In the genomic region with DNA sequence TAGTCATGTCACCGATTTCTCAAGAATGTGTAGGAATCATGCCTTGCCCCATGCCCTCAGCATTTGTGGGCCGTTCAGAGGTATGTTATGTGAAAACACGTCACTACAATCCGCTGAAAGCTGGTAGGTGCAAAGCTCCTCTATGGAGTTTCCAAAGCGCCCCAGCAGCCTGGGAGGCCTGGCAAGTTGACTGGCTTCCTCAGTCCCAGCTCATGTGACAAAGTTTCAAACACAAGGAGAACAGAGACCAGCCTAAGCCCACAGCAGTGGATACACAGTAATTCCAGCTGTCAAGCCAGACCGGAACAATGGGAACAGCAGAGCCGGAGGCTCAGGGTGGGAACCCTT, we compare ENCODE assay signal across 22 cellular contexts. TPM values are rescaled to one million over a fixed set of nuclear protein-coding genes. Genes with fewer than 3 reads are reported as not detected.
DNase-seq lines count a peak whose midpoint lies in the region; ATAC-seq, FAIRE-seq and TF ChIP-seq lines count a peak whose summit lies in the region.
"Had no signal": no experiment of that assay in that cellular context is flagged by ENCODE, and none has a peak within 500 bp of the region (broad histone marks: within the 10 kb centered on the region; RNA-seq: fewer than 3 reads in every experiment).

No MANE protein-coding gene starts in this region.

- H3K4me3 Mint-ChIP-seq in activated CD4-positive, alpha-beta T cell treated with anti-CD3 and anti-CD28 coated beads, Interleukin-2, amount 10 ng/mL, durations not matched to agents 24 days and 14 days = no peak overlapping the region

- 52% methylated on average over 7 of the region's 7 CpGs for WGBS in HepG2 (ENCODE audit: low lambda C conversion rate)
- 86 to 94% (median 90%) methylated on average over 7 of the region's 7 CpGs for WGBS in stomach, 5 donors
- WGBS in smooth muscle cell (ENCODE audit: low lambda C conversion rate) = 84% methylated on average over 7 of the region's 7 CpGs

- CTCF ChIA-PET in HepG2 (lab: Yijun Ruan, JAX; ENCODE audit: low intra/inter-chr PET ratio, low total read pairs) = no interaction called here

- H3K27me3 Mint-ChIP-seq in activated CD4-positive, alpha-beta T cell treated with anti-CD3 and anti-CD28 coated beads, Interleukin-2, amount 10 ng/mL, durations not matched to agents 24 days and 14 days = peaks cover 10% of the 10 kb centered on the region

- no peak overlapping the region for H3K9ac ChIP-seq in HepG2 (ENCODE audit: insufficient read depth, low read depth, low read length)
- no peak overlapping the region for H3K9ac ChIP-seq in smooth muscle cell (ENCODE audit: low read depth)

- DNase-seq in activated CD4-positive, alpha-beta T cell treated with anti-CD3 and anti-CD28 coated beads, Interleukin-2, amount 10 ng/mL, durations not matched to agents 24 days and 14 days = peak; percentile 44
- no peak for DNase-seq in activated CD4-positive, alpha-beta T cell treated with anti-CD3 and anti-CD28 coated beads, Interleukin-2, amount 50 U/mL, for 4 hours
- no peak for DNase-seq in HepG2 (ENCODE audit: low spot score)
- DNase-seq in osteoblast (ENCODE audit: insufficient read length, low spot score, missing footprints) = peak; percentile 13
- peak; percentile 14 for DNase-seq in stomach
- no peak for DNase-seq in T-helper 1 cell
- no peak for DNase-seq in smooth muscle cell (lab: John Stamatoyannopoulos, UW; ENCODE audit: unreplicated experiment)
- no peak for DNase-seq in cardiac septum (ENCODE audit: low spot score)
- DNase-seq: AML-193; DMS79; Karpas-422; NCI-H1417 treated with DMSO at 0.1 percent for 48 hours; NCI-H2029; NCI-H2171; NCI-H446 treated with DMSO at 0.1 percent for 48 hours; NK-92 treated with Interleukin-12 subunit alpha and Interleukin-12 subunit beta, amount 100 ng/mL, for 24 hours; Peyer's patch had no signal

- H3K9me3 Mint-ChIP-seq in activated CD4-positive, alpha-beta T cell treated with anti-CD3 and anti-CD28 coated beads, Interleukin-2, amount 10 ng/mL, durations not matched to agents 24 days and 14 days = peaks cover 14% of the 10 kb centered on the region

- H3K36me3 ChIP-seq in HepG2 (replicated peaks in 1 of 2; ENCODE audit: control insufficient read depth in 1 of 2, insufficient read depth in 2 of 2, low read length in 2 of 2) (no peaks in the 10 kb centered on the region), osteoblast (ENCODE audit: insufficient read depth, low read length) (no peaks in the 10 kb centered on the region), stomach (no peaks in the 10 kb centered on the region), smooth muscle cell (ENCODE audit: low read depth) (no peaks in the 10 kb centered on the region)
- H3K36me3 ChIP-seq: HAP-1, Peyer's patch had no signal

- H3K36me3 Mint-ChIP-seq in activated CD4-positive, alpha-beta T cell treated with anti-CD3 and anti-CD28 coated beads, Interleukin-2, amount 10 ng/mL, durations not matched to agents 24 days and 14 days (ENCODE audit: low read depth) = peaks cover 2% of the 10 kb centered on the region

- no peak overlapping the region for H3K27ac Mint-ChIP-seq in activated CD4-positive, alpha-beta T cell treated with anti-CD3 and anti-CD28 coated beads, Interleukin-2, amount 10 ng/mL, durations not matched to agents 24 days and 14 days
- H3K27ac Mint-ChIP-seq: IgD-negative memory B cell had no signal

- H2AFZ ChIP-seq in HepG2 (ENCODE audit: low read length) (no peak overlapping the region), osteoblast (ENCODE audit: low read length) (no peak overlapping the region), smooth muscle cell (ENCODE audit: low read depth) (no peak overlapping the region)

- TF ChIP-seq RAD21 in HepG2 (CRISPR knock-in tag; IDR thresholded peaks at IDR 0.05) = no peak

- H4K20me1 ChIP-seq in HepG2 (ENCODE audit: insufficient read depth, low read length) = no peaks in the 10 kb centered on the region
- no peaks in the 10 kb centered on the region for H4K20me1 ChIP-seq in osteoblast (ENCODE audit: insufficient read depth, low read length)
- H4K20me1 ChIP-seq in smooth muscle cell (ENCODE audit: low read depth) = no peaks in the 10 kb centered on the region

- in situ Hi-C loops in HepG2 (cut with HindIII; ENCODE audit: extremely low pct_ligation_motif_present, low pct_unique_long_range_greater_than_20kb) = no loop called here

- no peak overlapping the region for H3K4me3 ChIP-seq in HepG2 (replicated peaks in 1 of 3; ENCODE audit: insufficient read depth in 1 of 3, low read depth in 2 of 3, low read length in 3 of 3)
- no peak overlapping the region for H3K4me3 ChIP-seq in osteoblast (ENCODE audit: insufficient read depth, low read length)
- no peak overlapping the region for H3K4me3 ChIP-seq in stomach
- no peak overlapping the region for H3K4me3 ChIP-seq in smooth muscle cell
- H3K4me3 ChIP-seq: HAP-1, Peyer's patch had no signal

- H3K27ac ChIP-seq in HepG2 (ENCODE audit: extremely low read length, insufficient read depth, low read length) = no peak overlapping the region
- no peak overlapping the region for H3K27ac ChIP-seq in osteoblast (ENCODE audit: low read depth, low read length)
- H3K27ac ChIP-seq in stomach = no peak overlapping the region
- no peak overlapping the region for H3K27ac ChIP-seq in smooth muscle cell (ENCODE audit: low read depth)
- H3K27ac ChIP-seq: 22Rv1, Peyer's patch had no signal

- H3K4me1 ChIP-seq in HepG2 (ENCODE audit: insufficient read depth, low read length) (peaks cover 49% of the 10 kb centered on the region), osteoblast (ENCODE audit: insufficient read depth, low read length) (no peaks in the 10 kb centered on the region), stomach (no peaks in the 10 kb centered on the region), smooth muscle cell (ENCODE audit: low read depth) (no peaks in the 10 kb centered on the region)
- H3K4me1 ChIP-seq: Peyer's patch had no signal

- no peak for TF ChIP-seq EP300 in HepG2 (IDR thresholded peaks at IDR 0.05; ENCODE audit: low read depth in 2 of 2, low read length in 2 of 2)
- no peak for TF ChIP-seq EP300 in HepG2 (CRISPR knock-in tag; IDR thresholded peaks at IDR 0.05; ENCODE audit: borderline replicate concordance)
- TF ChIP-seq EP300 in stomach (IDR thresholded peaks at IDR 0.05) = no peak

- intact Hi-C loops in activated CD4-positive, alpha-beta T cell treated with anti-CD3 and anti-CD28 coated beads, Interleukin-2, amount 10 ng/mL, durations not matched to agents 24 days and 14 days (cut with micrococcal nuclease) = no loop called here
- intact Hi-C loops in HepG2 (cut with micrococcal nuclease; ENCODE audit: unreplicated experiment) = no loop called here
- intact Hi-C loops in stomach (cut with DNase I; ENCODE audit: low total_unique reads) = no loop called here
- intact Hi-C loops in cardiac septum (cut with DNase I) = no loop called here

- POLR2A ChIA-PET in HepG2 (lab: Yijun Ruan, JAX) = no interaction called here

- H3K27me3 ChIP-seq in HepG2 (ENCODE audit: control insufficient read depth in 1 of 2, insufficient read depth in 2 of 2, low read length in 2 of 2) = peaks cover 4 to 15% of the 10 kb centered on the region in 2 experiments; a peak in 2 of 5 replicates
- H3K27me3 ChIP-seq in osteoblast (ENCODE audit: insufficient read depth, low read length) = no peaks in the 10 kb centered on the region
- no peaks in the 10 kb centered on the region for H3K27me3 ChIP-seq in stomach
- H3K27me3 ChIP-seq in smooth muscle cell (ENCODE audit: low read depth) = no peaks in the 10 kb centered on the region
- H3K27me3 ChIP-seq: Peyer's patch had no signal

- H3F3A ChIP-seq in smooth muscle cell (ENCODE audit: low read depth) = no peaks in the 10 kb centered on the region

- H3K4me2 ChIP-seq in HepG2 (ENCODE audit: low read depth, low read length) = peak overlapping the region; percentile 60; the same call in 1 of the 2 replicates
- H3K4me2 ChIP-seq in osteoblast (ENCODE audit: insufficient read depth, low read length) = no peak overlapping the region
- no peak overlapping the region for H3K4me2 ChIP-seq in smooth muscle cell

- no peak for TF ChIP-seq CTCF in HepG2 (CRISPR knock-in tag; IDR thresholded peaks at IDR 0.05)
- TF ChIP-seq CTCF in osteoblast (IDR thresholded peaks at IDR 0.05; ENCODE audit: extremely low read depth, low read depth, low read length) = no peak
- no peak for TF ChIP-seq CTCF in stomach (IDR thresholded peaks at IDR 0.05)
- TF ChIP-seq CTCF in smooth muscle cell (IDR thresholded peaks at IDR 0.05; ENCODE audit: borderline replicate concordance, insufficient read depth, poor library complexity, severe bottlenecking) = no peak

- H3K79me2 ChIP-seq in HepG2 (ENCODE audit: insufficient read depth, low read length) (no peaks in the 10 kb centered on the region), osteoblast (ENCODE audit: insufficient read depth, low read length) (no peaks in the 10 kb centered on the region), smooth muscle cell (ENCODE audit: low read depth) (no peaks in the 10 kb centered on the region)

- H3K9me3 ChIP-seq in HepG2 (ENCODE audit: low read length) (peaks cover 5% of the 10 kb centered on the region; the same call in 1 of the 2 replicates), osteoblast (ENCODE audit: low read depth, low read length) (peaks cover 5% of the 10 kb centered on the region), stomach (peaks cover 0 to 18% (median 10%) of the 10 kb centered on the region in 4 donors), smooth muscle cell (replicated peaks; ENCODE audit: low read depth) (no peaks in the 10 kb centered on the region)
- H3K9me3 ChIP-seq: HAP-1 had no signal

- no peaks in the 10 kb centered on the region for H3K4me1 Mint-ChIP-seq in activated CD4-positive, alpha-beta T cell treated with anti-CD3 and anti-CD28 coated beads, Interleukin-2, amount 10 ng/mL, durations not matched to agents 24 days and 14 days
- H3K4me1 Mint-ChIP-seq: CD14-positive monocyte, IgD-negative memory B cell had no signal

- BruUV-seq in HepG2 (replicated peaks; lab: Mats Ljungman, UMichigan) = no TSS peak

- peak; percentile 30; the same call in 2 of the 3 replicates for ATAC-seq in HepG2

- no peak for FAIRE-seq in HepG2 (lab: Jason Lieb, UNC)
- FAIRE-seq: HTR-8/SVneo had no signal

- TF ChIP-seq POLR2A in HepG2 (IDR thresholded peaks at IDR 0.05; ENCODE audit: insufficient read depth in 1 of 2, low read depth in 2 of 2, low read length in 2 of 2) (no peak), stomach (IDR thresholded peaks at IDR 0.05) (no peak)

RNA-seq across cellular contexts. Expression of gene NAT8L, which starts 33.5 kb away (rescaled TPM):
- 7.3 and 7.7 TPM in 2 replicates for total RNA-seq in activated CD4-positive, alpha-beta T cell treated with anti-CD3 and anti-CD28 coated beads, Interleukin-2, amount 10 ng/mL, durations not matched to agents 24 days and 14 days
- 1.6 and 3.3 TPM in 2 replicates for total RNA-seq in HepG2 (2016; rRNA removed; fragmentation: Illumina TruSeq; extraction: Trizol)
- 0.40 and 0.53 TPM in 2 replicates for total RNA-seq in HepG2 (2016; cell fraction: cytosol; rRNA removed; fragmentation: Illumina TruSeq; extraction: Trizol; ENCODE audit: low read depth)
- total RNA-seq in HepG2 (2016; cell fraction: insoluble cytoplasmic fraction; rRNA removed; fragmentation: Illumina TruSeq; extraction: Trizol) = 1.7 and 3.2 TPM in 2 replicates
- total RNA-seq in HepG2 (2016; cell fraction: membrane; rRNA removed; fragmentation: Illumina TruSeq; extraction: Trizol) = 1.5 and 1.7 TPM in 2 replicates
- 2.9 and 3.4 TPM in 2 replicates for total RNA-seq in HepG2 (2016; cell fraction: nucleus; rRNA removed; fragmentation: Illumina TruSeq; extraction: Trizol)
- polyA plus RNA-seq in HepG2 (2011; rRNA removed) = 2.2 and 3.4 TPM in 2 replicates
- polyA plus RNA-seq in HepG2 (2011; cell fraction: cytosol; rRNA removed) = 4.1 and 4.4 TPM in 2 replicates
- 11.8 TPM in 2 replicates for polyA plus RNA-seq in HepG2 (2011; cell fraction: nucleus; rRNA removed)
- 1.1 and 3.9 TPM in 2 replicates for polyA plus RNA-seq in HepG2 (2012)
- polyA plus RNA-seq in HepG2 (2016; cell fraction: cytosol; fragmentation: Illumina TruSeq; extraction: Trizol; ENCODE audit: low read depth) = 0.63 and 0.64 TPM in 2 replicates
- 3.1 and 3.9 TPM in 2 replicates for polyA plus RNA-seq in HepG2 (2016; cell fraction: insoluble cytoplasmic fraction; fragmentation: Illumina TruSeq; extraction: Trizol; ENCODE audit: low read depth)
- 1.5 and 1.8 TPM in 2 replicates for polyA plus RNA-seq in HepG2 (2016; cell fraction: membrane; fragmentation: Illumina TruSeq; extraction: Trizol; ENCODE audit: low read depth)
- polyA plus RNA-seq in HepG2 (2016; cell fraction: nucleus; fragmentation: Illumina TruSeq; extraction: Trizol; ENCODE audit: insufficient read depth, low read depth) = 8.3 and 8.8 TPM in 2 replicates
- 10.6 and 14.5 TPM in 2 replicates for polyA minus RNA-seq in HepG2 (2011; rRNA and poly(A)+ RNA removed; ENCODE audit: low replicate concordance)
- 3.8 and 4.2 TPM in 2 replicates for polyA minus RNA-seq in HepG2 (2011; cell fraction: cytosol; rRNA and poly(A)+ RNA removed)
- polyA minus RNA-seq in HepG2 (2011; cell fraction: nucleus; rRNA and poly(A)+ RNA removed) = 2.4 and 2.9 TPM in 2 replicates
- under 0.01 TPM in 2 replicates for total RNA-seq in osteoblast
- under 1 TPM in 1 of 5 donors, not detected in 4; 0.73 TPM for total RNA-seq in stomach
- polyA plus RNA-seq in stomach = under 1 TPM; 0.31 to 0.55 (median 0.46) TPM
- not detected in 2 replicates for total RNA-seq in smooth muscle cell
- polyA plus RNA-seq in smooth muscle cell = not detected in 2 replicates
- 1.1 TPM for total RNA-seq in cardiac septum
- polyA plus RNA-seq: CD14-positive monocyte, IgD-negative memory B cell had no signal

Comparison
In these comparisons a context has a peak if more than half of its experiments do, and no peak if none do; other contexts are left out.
1. DNase-seq: peak in activated CD4-positive, alpha-beta T cell treated with anti-CD3 and anti-CD28 coated beads, Interleukin-2, amount 10 ng/mL, durations not matched to agents 24 days and 14 days (single experiment), osteoblast (single experiment) and stomach (single experiment); none in activated CD4-positive, alpha-beta T cell treated with anti-CD3 and anti-CD28 coated beads, Interleukin-2, amount 50 U/mL, for 4 hours (0 of 2), HepG2 (single experiment), T-helper 1 cell (0 of 5), smooth muscle cell (single experiment) and cardiac septum (single experiment).